ENCODE assay signal across 20 cellular contexts in genomic region chr1:15739745-15740144, GRCh38. TPM values are rescaled to one million over a fixed set of nuclear protein-coding genes. Genes with fewer than 3 reads are reported as not detected.
A peak's percentile ranks its signal among the peaks of the same experiment; 100 is the strongest.
DNase-seq lines count a peak whose midpoint lies in the region; ATAC-seq and TF ChIP-seq lines count a peak whose summit lies in the region.
"Had no signal": no experiment of that assay in that cellular context is flagged by ENCODE, and none has a peak within 500 bp of the region (broad histone marks: within the 10 kb centered on the region; RNA-seq: fewer than 3 reads in every experiment).

No MANE protein-coding gene starts in this region.

- H3K4me1 ChIP-seq in H9 (ENCODE audit: insufficient read depth, low read length), result no peaks in the 10 kb centered on the region
- H3K4me1 ChIP-seq in lower lobe of right lung, result peaks cover 18% of the 10 kb centered on the region

- H2BK12ac ChIP-seq in H9 (ENCODE audit: insufficient read length, low read depth, low read length), result no peak overlapping the region

- H3K9ac ChIP-seq in H9 (ENCODE audit: extremely low read depth, insufficient read length, low read length), result no peak overlapping the region

- no peak overlapping the region for H3K4ac ChIP-seq in H9 (ENCODE audit: low read depth, low read length)

- no peak overlapping the region for H3K4me3 ChIP-seq in lower lobe of right lung
- H3K4me3 ChIP-seq: upper lobe of left lung had no signal

- H3K27ac ChIP-seq in H9 (ENCODE audit: insufficient read length, low read depth, low read length) (no peak overlapping the region), lower lobe of right lung (no peak overlapping the region)

- no peak overlapping the region for H2BK20ac ChIP-seq in H9 (ENCODE audit: low read depth, low read length, poor library complexity, severe bottlenecking)

- DNase-seq in CD14-positive monocyte (ENCODE audit: low spot score) (no peak), H9 (no peak), lower lobe of right lung (no peak), iPS-NIHi7 (ENCODE audit: extremely low spot score) (no peak), posterior cingulate gyrus (no peak)
- peak; percentile 9 for DNase-seq in activated CD8-positive, alpha-beta T cell treated with anti-CD3 and anti-CD28 coated beads for 36 hours
- DNase-seq: activated CD4-positive, alpha-beta T cell treated with anti-CD3 and anti-CD28 coated beads, Interleukin-2, amount 50 U/mL, for 4 hours; effector CD4-positive, alpha-beta T cell; GF-D8; mesenchymal stem cell; NCI-H1436; NCI-H510A had no signal

- no peak overlapping the region for H3K4me3 Mint-ChIP-seq in CD14-positive monocyte
- no peak overlapping the region; a peak in 1 of 5 replicates for H3K4me3 Mint-ChIP-seq in H9
- no peak overlapping the region for H3K4me3 Mint-ChIP-seq in activated CD8-positive, alpha-beta T cell treated with anti-CD3 and anti-CD28 coated beads for 36 hours
- H3K4me3 Mint-ChIP-seq: stimulated activated memory B cell treated with anti-CD40 and anti-IgM and Interleukin-4, amounts not matched to agents 10 μg/mL and 1 μg/mL and 100 μg/mL, for 72 hours had no signal

- no peaks in the 10 kb centered on the region for H3K23me2 ChIP-seq in H9 (ENCODE audit: insufficient read length, low read depth, low read length, poor library complexity, severe bottlenecking)

- no peaks in the 10 kb centered on the region for H3K79me2 ChIP-seq in H9 (ENCODE audit: insufficient read depth, low read length)

- H3K56ac ChIP-seq in H9 (ENCODE audit: insufficient read length, low read depth, low read length), result no peak overlapping the region

- H3K9me3 ChIP-seq in H9 (ENCODE audit: control insufficient read depth, low read depth, low read length) (no peaks in the 10 kb centered on the region), lower lobe of right lung (no peaks in the 10 kb centered on the region)
- H3K9me3 ChIP-seq: upper lobe of left lung had no signal

- ATAC-seq in activated CD8-positive, alpha-beta T cell treated with anti-CD3 and anti-CD28 coated beads for 36 hours, result no peak
- no peak for ATAC-seq in lower lobe of right lung
- ATAC-seq in HG03097 (IDR thresholded peaks at IDR 0.05; ENCODE audit: low FRiP score, unreplicated experiment), result no peak
- ATAC-seq: stimulated activated memory B cell treated with anti-CD40 and anti-IgM and Interleukin-4, amounts not matched to agents 10 μg/mL and 1 μg/mL and 100 μg/mL, for 72 hours had no signal

- WGBS in H9 (ENCODE audit: extremely low coverage, insufficient read length, low lambda C conversion rate), result no CpG with 5 or more reads among the region's 7 CpGs

- H3T11ph ChIP-seq in H9 (ENCODE audit: low read length), result no peak overlapping the region

- no peak overlapping the region for H4K91ac ChIP-seq in H9 (ENCODE audit: insufficient read length, low read depth, low read length)

- TF ChIP-seq CTCF in CD14-positive monocyte (IDR thresholded peaks at IDR 0.05) (no peak), H9 (conservative IDR thresholded peaks at IDR 0.05) (peak; percentile 54), lower lobe of right lung (IDR thresholded peaks at IDR 0.05) (peak; percentile 21)
- no peak for TF ChIP-seq CTCF in activated CD8-positive, alpha-beta T cell treated with anti-CD3 and anti-CD28 coated beads for 36 hours (IDR thresholded peaks at IDR 0.05)

- H3K79me1 ChIP-seq in H9 (ENCODE audit: insufficient read depth, low read depth, low read length, poor library complexity, severe bottlenecking), result no peaks in the 10 kb centered on the region

- no peak overlapping the region for H4K5ac ChIP-seq in H9 (ENCODE audit: insufficient read length, low read depth, low read length)

- no peak overlapping the region for H3K23ac ChIP-seq in H9 (ENCODE audit: insufficient read length, low read depth, low read length)

- intact Hi-C loops in CD14-positive monocyte (cut with micrococcal nuclease), result loop anchor here in 1 of 2 donors (2.0 kb wide), 1 partner anchor 145 kb away; no protein-coding TSS in a partner anchor
- intact Hi-C loops in activated CD8-positive, alpha-beta T cell treated with anti-CD3 and anti-CD28 coated beads for 36 hours (cut with micrococcal nuclease), result loop anchor here (10.0 kb wide), 1 partner anchor 145 kb away; no protein-coding TSS in a partner anchor
- intact Hi-C loops in lower lobe of right lung (cut with DNase I), result no loop called here
- intact Hi-C loops in posterior cingulate gyrus (cut with DNase I), result no loop called here

- H3K4me2 ChIP-seq in H9 (ENCODE audit: insufficient read depth, insufficient read length, low read length), result no peak overlapping the region

- H2BK15ac ChIP-seq in H9 (ENCODE audit: low read depth, low read length), result no peak overlapping the region

- H3K27me3 ChIP-seq in H9 (ENCODE audit: insufficient read depth, low read length) (no peaks in the 10 kb centered on the region), lower lobe of right lung (ENCODE audit: low read depth) (no peaks in the 10 kb centered on the region)
- H3K27me3 ChIP-seq: upper lobe of left lung had no signal

- H3K18ac ChIP-seq in H9 (ENCODE audit: insufficient read length, low read depth, low read length), result no peak overlapping the region

- peaks cover 0 to 3% (median 1%) of the 10 kb centered on the region in 3 donors for H3K27me3 Mint-ChIP-seq in CD14-positive monocyte (ENCODE audit: low read depth in 3 of 3)
- peaks cover 2% of the 10 kb centered on the region for H3K27me3 Mint-ChIP-seq in H9 (ENCODE audit: low read depth)
- no peaks in the 10 kb centered on the region for H3K27me3 Mint-ChIP-seq in activated CD8-positive, alpha-beta T cell treated with anti-CD3 and anti-CD28 coated beads for 36 hours

- H3K36me3 ChIP-seq in lower lobe of right lung, result peaks cover 3% of the 10 kb centered on the region

- H2AFZ ChIP-seq in H9 (ENCODE audit: low read length), result no peak overlapping the region

- POLR2A ChIA-PET in activated CD8-positive, alpha-beta T cell treated with anti-CD3 and anti-CD28 coated beads for 36 hours (lab: Charles Lee), result no interaction called here

- peak overlapping the region in 4 of 7 donors; percentile 15 to 63 (median 54) for H3K27ac Mint-ChIP-seq in CD14-positive monocyte
- no peak overlapping the region for H3K27ac Mint-ChIP-seq in H9
- H3K27ac Mint-ChIP-seq in activated CD8-positive, alpha-beta T cell treated with anti-CD3 and anti-CD28 coated beads for 36 hours, result no peak overlapping the region
- H3K27ac Mint-ChIP-seq: IgD-negative memory B cell; stimulated activated memory B cell treated with anti-CD40 and anti-IgM and Interleukin-4, amounts not matched to agents 10 μg/mL and 1 μg/mL and 100 μg/mL, for 72 hours had no signal

- no peak overlapping the region for H3K14ac ChIP-seq in H9 (ENCODE audit: insufficient read depth, low read length)

- no peak overlapping the region for H2BK120ac ChIP-seq in H9 (ENCODE audit: low read depth, low read length, poor library complexity, severe bottlenecking)

- H4K20me1 ChIP-seq in H9 (ENCODE audit: control insufficient read depth, insufficient read depth, insufficient read length), result no peaks in the 10 kb centered on the region

- peaks cover 1 to 7% of the 10 kb centered on the region in 2 donors for H3K36me3 Mint-ChIP-seq in CD14-positive monocyte
- no peaks in the 10 kb centered on the region for H3K36me3 Mint-ChIP-seq in H9 (ENCODE audit: insufficient read depth in 1 of 3, low read depth in 3 of 3)
- H3K36me3 Mint-ChIP-seq in activated CD8-positive, alpha-beta T cell treated with anti-CD3 and anti-CD28 coated beads for 36 hours (ENCODE audit: low read depth), result no peaks in the 10 kb centered on the region
- H3K36me3 Mint-ChIP-seq: IgD-negative memory B cell; stimulated activated memory B cell treated with anti-CD40 and anti-IgM and Interleukin-4, amounts not matched to agents 10 μg/mL and 1 μg/mL and 100 μg/mL, for 72 hours had no signal

- CTCF ChIA-PET in activated CD8-positive, alpha-beta T cell treated with anti-CD3 and anti-CD28 coated beads for 36 hours (lab: Charles Lee), result interaction anchor here (0.8 to 2.0 kb wide), 3 partner anchors 9 to 52 kb away, joined by 3 to 5 read pairs (median 4); no protein-coding TSS in a partner anchor

- H3K9me3 Mint-ChIP-seq in CD14-positive monocyte (peaks cover 0 to 1% (median 0%) of the 10 kb centered on the region in 7 donors), H9 (no peaks in the 10 kb centered on the region)
- H3K9me3 Mint-ChIP-seq in activated CD8-positive, alpha-beta T cell treated with anti-CD3 and anti-CD28 coated beads for 36 hours, result no peaks in the 10 kb centered on the region
- H3K9me3 Mint-ChIP-seq: IgD-negative memory B cell; stimulated activated memory B cell treated with anti-CD40 and anti-IgM and Interleukin-4, amounts not matched to agents 10 μg/mL and 1 μg/mL and 100 μg/mL, for 72 hours had no signal

- no peak overlapping the region for H2BK5ac ChIP-seq in H9 (ENCODE audit: insufficient read length, low read length)

- peaks cover 4% of the 10 kb centered on the region for H3K4me1 Mint-ChIP-seq in CD14-positive monocyte
- H3K4me1 Mint-ChIP-seq in H9, result peaks cover 15 to 29% of the 10 kb centered on the region in 2 experiments
- peaks cover 6% of the 10 kb centered on the region for H3K4me1 Mint-ChIP-seq in activated CD8-positive, alpha-beta T cell treated with anti-CD3 and anti-CD28 coated beads for 36 hours (ENCODE audit: low read depth)

- no peak overlapping the region for H2AK5ac ChIP-seq in H9 (ENCODE audit: insufficient read length, low read length)

- H4K8ac ChIP-seq in H9 (replicated peaks; ENCODE audit: insufficient read length, low read depth, low read length), result no peak overlapping the region

RNA-seq across cellular contexts. Expression of gene TMEM82, which starts 2.6 kb away (rescaled TPM):
- not detected for polyA plus RNA-seq in CD14-positive monocyte
- total RNA-seq in H9 (2021) (1.0 and 1.4 TPM in 2 replicates), lower lobe of right lung (not detected)
- not detected for total RNA-seq in activated CD8-positive, alpha-beta T cell treated with anti-CD3 and anti-CD28 coated beads for 36 hours
- total RNA-seq: astrocyte; frontal cortex; RPMI7951; T-helper 2 cell treated with Interferon-gamma antibody and Interleukin-4, amounts not matched to agents 100 ng/mL and 5 ng/mL, for 36 hours; upper lobe of left lung had no signal
- polyA plus RNA-seq: IgD-negative memory B cell had no signal

RNA-seq across cellular contexts. Expression of gene SLC25A34, which starts 3.7 kb away (rescaled TPM):
- under 1 TPM; 0.08 to 0.61 TPM for polyA plus RNA-seq in CD14-positive monocyte
- total RNA-seq in H9 (2021) (0.94 and 1.5 TPM in 2 replicates), lower lobe of right lung (3.5 TPM)
- total RNA-seq in activated CD8-positive, alpha-beta T cell treated with anti-CD3 and anti-CD28 coated beads for 36 hours, result under 1 TPM; 0.56 to 0.81 TPM
- total RNA-seq: frontal cortex had no signal
- polyA plus RNA-seq: IgD-negative memory B cell had no signal

RNA-seq across cellular contexts. Expression of gene FBLIM1, which starts 18.9 kb away (rescaled TPM):
- polyA plus RNA-seq in CD14-positive monocyte, result not detected
- 64.7 and 66.8 TPM in 2 replicates for total RNA-seq in H9 (2021)
- total RNA-seq in activated CD8-positive, alpha-beta T cell treated with anti-CD3 and anti-CD28 coated beads for 36 hours, result not detected
- 20.1 TPM for total RNA-seq in lower lobe of right lung
- total RNA-seq: T-helper 2 cell treated with Interferon-gamma antibody and Interleukin-4, amounts not matched to agents 100 ng/mL and 5 ng/mL, for 36 hours had no signal
- polyA plus RNA-seq: IgD-negative memory B cell had no signal

RNA-seq across cellular contexts. Expression of gene PLEKHM2, which starts 55.6 kb away (rescaled TPM):
- 1 to 10 TPM; 4.0 to 5.8 TPM for polyA plus RNA-seq in CD14-positive monocyte
- total RNA-seq in H9 (2021) (45.9 and 50.4 TPM in 2 replicates), lower lobe of right lung (80.4 TPM)
- total RNA-seq in activated CD8-positive, alpha-beta T cell treated with anti-CD3 and anti-CD28 coated beads for 36 hours, result 10 to 100 TPM; 41.5 to 42.9 TPM

Comparison
In these comparisons a context has a peak if more than half of its experiments do, and no peak if none do; other contexts are left out.
1. H3K27ac Mint-ChIP-seq: peak in CD14-positive monocyte (4 of 7); none in H9 (0 of 3) and activated CD8-positive, alpha-beta T cell treated with anti-CD3 and anti-CD28 coated beads for 36 hours (single experiment).
2. CTCF ChIP-seq: peak in H9 (single experiment) and lower lobe of right lung (single experiment); none in CD14-positive monocyte (single experiment) and activated CD8-positive, alpha-beta T cell treated with anti-CD3 and anti-CD28 coated beads for 36 hours (single experiment).
3. RNA of gene FBLIM1, which starts 18.9 kb away (total RNA-seq): 64.7 to 66.8 TPM in H9 and 20.1 TPM in lower lobe of right lung (single experiment); not detected in activated CD8-positive, alpha-beta T cell treated with anti-CD3 and anti-CD28 coated beads for 36 hours; every median in the first group is over 10 times any median in the second.